18 cellular contexts compared by ENCODE assay signal in genomic region chr3:161682715-161683114, GRCh38.
DNase-seq lines count a peak whose midpoint lies in the region; ATAC-seq, FAIRE-seq and TF ChIP-seq lines count a peak whose summit lies in the region.
"Had no signal": no experiment of that assay in that cellular context is flagged by ENCODE, and none has a peak within 500 bp of the region (broad histone marks: within the 10 kb centered on the region; RNA-seq: fewer than 3 reads in every experiment).

No MANE protein-coding gene starts in this region.

- no peak for TF ChIP-seq CTCF in MM.1S (IDR thresholded peaks at IDR 0.05; ENCODE audit: low read length)
- TF ChIP-seq CTCF in GM12878 (IDR thresholded peaks at IDR 0.05 in 2 of 3, conservative IDR thresholded peaks at IDR 0.05 in 1 of 3; ENCODE audit: control insufficient read depth in 2 of 3, extremely low read depth in 1 of 3, insufficient read depth in 1 of 3, low read depth in 3 of 3, low read length in 3 of 3) = no peak

- intact Hi-C loops in GM12878 (cut with micrococcal nuclease; ENCODE audit: unreplicated experiment) = no loop called here

- TF ChIP-seq EP300 in GM12878 (IDR thresholded peaks at IDR 0.05; ENCODE audit: borderline replicate concordance in 1 of 2, control insufficient read depth in 1 of 2, low read depth in 2 of 2, low read length in 2 of 2) = no peak

- DNase-seq in A172 (ENCODE audit: low spot score) (peak; percentile 39), MM.1S (peak; percentile 48), GM12878 (ENCODE audit: low read depth, low spot score) (no peak), AG20443 (ENCODE audit: low spot score) (no peak), H4 (ENCODE audit: low spot score) (no peak), AG08396 (ENCODE audit: low spot score) (no peak)
- no peak for DNase-seq in CD8-positive, alpha-beta memory T cell
- DNase-seq: BE2C; CD4-positive, alpha-beta memory T cell; NCI-H1436; NCI-H2081 treated with DMSO at 0.1 percent for 48 hours; NCI-H2227 treated with DMSO at 0.1 percent for 48 hours; NCI-H524 treated with DMSO at 0.1 percent for 48 hours had no signal

- H3K9me2 ChIP-seq in MM.1S (replicated peaks; ENCODE audit: insufficient read depth, low read length) = no peaks in the 10 kb centered on the region

- WGBS in GM12878 (ENCODE audit: insufficient coverage, insufficient replicate concordance, low lambda C conversion rate, missing lambda C conversion rate) = 0% methylated on average over 2 of the region's 2 CpGs

- in situ Hi-C loops in GM12878 (cut with MboI) = no loop called here

- no peaks in the 10 kb centered on the region for H3K79me2 ChIP-seq in MM.1S (ENCODE audit: low read length)
- H3K79me2 ChIP-seq in GM12878 (ENCODE audit: control insufficient read depth, insufficient read depth, low read length) = no peaks in the 10 kb centered on the region

- no peaks in the 10 kb centered on the region for H3K4me1 Mint-ChIP-seq in CD8-positive, alpha-beta memory T cell
- H3K4me1 Mint-ChIP-seq: CD4-positive, alpha-beta memory T cell had no signal

- no peak overlapping the region for H2AFZ ChIP-seq in MM.1S (ENCODE audit: low read length)
- no peak overlapping the region for H2AFZ ChIP-seq in GM12878 (ENCODE audit: control insufficient read depth, low read depth, low read length)

- H3K36me3 ChIP-seq in MM.1S (replicated peaks; ENCODE audit: insufficient read depth, low read length) (no peaks in the 10 kb centered on the region), GM12878 (ENCODE audit: control insufficient read depth in 2 of 2, insufficient read depth in 2 of 2, low read length in 1 of 2) (no peaks in the 10 kb centered on the region)
- no peaks in the 10 kb centered on the region for H3K36me3 ChIP-seq in CD8-positive, alpha-beta memory T cell (ENCODE audit: insufficient read depth, low read length)
- H3K36me3 ChIP-seq: BE2C had no signal

- H3K4me3 ChIP-seq in MM.1S (ENCODE audit: low read length) = no peak overlapping the region
- H3K4me3 ChIP-seq in GM12878 = no peak overlapping the region
- no peak overlapping the region for H3K4me3 ChIP-seq in CD8-positive, alpha-beta memory T cell (ENCODE audit: low read length)
- H3K4me3 ChIP-seq: A549, K562 had no signal

- H3K4me1 ChIP-seq in MM.1S (ENCODE audit: low read length) (0 out of 2 replicates have a peak, but pooled peaks cover 5% of the 10 kb centered on the region), GM12878 (ENCODE audit: control insufficient read depth, insufficient read depth, low read length) (no peaks in the 10 kb centered on the region)
- no peaks in the 10 kb centered on the region for H3K4me1 ChIP-seq in CD8-positive, alpha-beta memory T cell (ENCODE audit: insufficient read depth, low read length)
- H3K4me1 ChIP-seq: A549, BE2C had no signal

- H3K27me3 Mint-ChIP-seq in CD8-positive, alpha-beta memory T cell = no peaks in the 10 kb centered on the region
- H3K27me3 Mint-ChIP-seq: CD4-positive, alpha-beta memory T cell had no signal

- H3K9ac ChIP-seq in MM.1S (ENCODE audit: low read length) (no peak overlapping the region), GM12878 (ENCODE audit: control insufficient read depth, insufficient read depth, low read length) (no peak overlapping the region)

- H3K27ac Mint-ChIP-seq in CD8-positive, alpha-beta memory T cell = no peak overlapping the region
- H3K27ac Mint-ChIP-seq: CD4-positive, alpha-beta memory T cell had no signal

- RAD21 ChIA-PET in GM12878 (lab: Charles Lee; ENCODE audit: unreplicated experiment) = no interaction called here

- no peak for TF ChIP-seq POLR2A in GM12878 (IDR thresholded peaks at IDR 0.05; ENCODE audit: low read depth, low read length)

- H3K4me3 Mint-ChIP-seq in CD8-positive, alpha-beta memory T cell = no peak overlapping the region
- H3K4me3 Mint-ChIP-seq: CD4-positive, alpha-beta memory T cell had no signal

- H3K27ac ChIP-seq in MM.1S (ENCODE audit: low read length) (no peak overlapping the region; the same call in 1 of the 2 replicates), GM12878 (ENCODE audit: control insufficient read depth, insufficient read depth) (no peak overlapping the region)
- no peak overlapping the region for H3K27ac ChIP-seq in CD8-positive, alpha-beta memory T cell (ENCODE audit: low read depth, low read length)
- H3K27ac ChIP-seq: A549, RWPE1 had no signal

- H3K36me3 Mint-ChIP-seq in CD8-positive, alpha-beta memory T cell = no peaks in the 10 kb centered on the region
- H3K36me3 Mint-ChIP-seq: CD4-positive, alpha-beta memory T cell had no signal

- CTCF ChIA-PET in GM12878 (lab: Yijun Ruan, JAX) = interaction anchor here (1.3 kb wide), 1 partner anchor 11 kb away, joined by 5 read pairs; no protein-coding TSS in a partner anchor
- CTCF ChIA-PET in CD8-positive, alpha-beta memory T cell (lab: Charles Lee) = no interaction called here

- POLR2A ChIA-PET in GM12878 (lab: Charles Lee) = no interaction called here
- POLR2A ChIA-PET in CD8-positive, alpha-beta memory T cell (lab: Charles Lee) = no interaction called here

- peak overlapping the region; percentile 12; the same call in 1 of the 2 replicates for H3K4me2 ChIP-seq in MM.1S (ENCODE audit: low read depth, low read length)
- H3K4me2 ChIP-seq in GM12878 (ENCODE audit: control insufficient read depth, insufficient read depth) = no peak overlapping the region
- H3K4me2 ChIP-seq: A549 had no signal

- ATAC-seq in GM18511 (IDR thresholded peaks at IDR 0.05; ENCODE audit: unreplicated experiment) (peak; percentile 59), GM12878 (peak; percentile 77)
- ATAC-seq: A549, K562 had no signal

- H3K27me3 ChIP-seq in MM.1S (replicated peaks; ENCODE audit: insufficient read depth, low read length) (no peaks in the 10 kb centered on the region), GM12878 (replicated peaks in 1 of 2; ENCODE audit: control insufficient read depth in 2 of 2, insufficient read depth in 2 of 2, low read length in 1 of 2) (no peaks in the 10 kb centered on the region)
- no peaks in the 10 kb centered on the region for H3K27me3 ChIP-seq in CD8-positive, alpha-beta memory T cell (ENCODE audit: insufficient read depth, low read length, poor library complexity, severe bottlenecking)
- H3K27me3 ChIP-seq: BE2C had no signal

- BruUV-seq in GM12878 (replicated peaks; lab: Mats Ljungman, UMichigan) = no TSS peak

- H3K9me3 ChIP-seq in MM.1S (replicated peaks; ENCODE audit: insufficient read depth, low read length) = no peaks in the 10 kb centered on the region
- no peaks in the 10 kb centered on the region; the same call in 2 of the 3 replicates for H3K9me3 ChIP-seq in GM12878 (replicated peaks; ENCODE audit: control insufficient read depth, insufficient read depth, low read length)
- no peaks in the 10 kb centered on the region for H3K9me3 ChIP-seq in CD8-positive, alpha-beta memory T cell (ENCODE audit: low read length)
- H3K9me3 ChIP-seq: A549, BE2C had no signal

- H4K20me1 ChIP-seq in MM.1S (ENCODE audit: insufficient read depth, low read length) (no peaks in the 10 kb centered on the region), GM12878 (ENCODE audit: control insufficient read depth, insufficient read depth) (no peaks in the 10 kb centered on the region)

- no peak for FAIRE-seq in GM12878 (lab: Jason Lieb, UNC)
- FAIRE-seq: A549, HTR-8/SVneo, K562 had no signal

- H3F3A ChIP-seq in MM.1S (ENCODE audit: insufficient read depth, low read length) = no peaks in the 10 kb centered on the region; the same call in 1 of the 2 replicates

- TF ChIP-seq RAD21 in GM12878 (IDR thresholded peaks at IDR 0.05; ENCODE audit: insufficient read depth, low read depth, low read length) = no peak

- peaks cover 2 to 15% (median 4%) of the 10 kb centered on the region in 5 donors for H3K9me3 Mint-ChIP-seq in CD8-positive, alpha-beta memory T cell

- SMC1A ChIA-PET in GM12878 (lab: Charles Lee; ENCODE audit: uncharacterized antibody, unreplicated experiment) = interaction anchor here (5.2 kb wide), 1 partner anchor 10 kb away, joined by 20 read pairs; no protein-coding TSS in a partner anchor

TF ChIP-seq in GM12878, 131 proteins besides CTCF, POLR2A, EP300 and RAD21:
- peak in 1 of 2 experiments; percentile 46; a peak in 1 of 4 replicates for TF ChIP-seq IKZF2 (IDR thresholded peaks at IDR 0.05)
- peak; percentile 51; the same call in 1 of the 2 replicates for TF ChIP-seq MTA2 (IDR thresholded peaks at IDR 0.05; ENCODE audit: low read depth)
- TF ChIP-seq KLF5 (IDR thresholded peaks at IDR 0.05; ENCODE audit: partially characterized antibody) = no peak

Comparison
In these comparisons a context has a peak if more than half of its experiments do, and no peak if none do; other contexts are left out.
1. DNase-seq: peak in A172 (single experiment) and MM.1S (single experiment); none in GM12878 (single experiment), AG20443 (single experiment), H4 (single experiment), AG08396 (single experiment) and CD8-positive, alpha-beta memory T cell (0 of 5).